In the genomic region with DNA sequence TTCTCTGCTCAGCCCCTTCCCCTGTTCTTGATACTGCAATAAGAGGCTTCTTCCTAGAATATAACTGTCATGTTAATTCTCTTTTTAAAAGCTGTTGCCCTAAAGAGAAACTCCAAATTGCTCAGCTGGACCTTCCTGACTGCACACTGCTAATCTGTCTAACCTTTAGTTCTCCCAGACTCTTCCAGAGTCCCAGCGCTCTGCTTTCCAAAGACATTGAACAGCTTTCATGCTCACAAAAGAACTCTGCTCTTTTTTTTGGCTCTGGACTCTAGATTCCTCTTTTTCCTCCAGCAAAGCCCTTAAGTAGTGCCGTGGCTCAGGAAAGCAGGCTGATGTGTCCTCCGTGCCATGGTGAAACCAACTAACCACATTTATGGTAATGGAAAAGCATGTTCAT, we compare ENCODE assay signal across 22 cellular contexts.
"Had no signal": no experiment of that assay in that cellular context is flagged by ENCODE, and none has a peak within 500 bp of the region (broad histone marks: within the 10 kb centered on the region; RNA-seq: fewer than 3 reads in every experiment).

No MANE protein-coding gene starts in this region.

- H3K4me1 ChIP-seq: foreskin keratinocyte, left lung had no signal

- H3K4me1 Mint-ChIP-seq: activated CD4-positive, alpha-beta memory T cell treated with anti-CD3 and anti-CD28 coated beads, Interleukin-2, amount 10 ng/mL, durations not matched to agents 7 days and 5 days; activated CD4-positive, alpha-beta T cell treated with anti-CD3 and anti-CD28 coated beads, Interleukin-2, amount 10 ng/mL, durations not matched to agents 24 days and 14 days; activated naive CD8-positive, alpha-beta T cell treated with anti-CD3 and anti-CD28 coated beads, Interleukin-2, amount 10 ng/mL, durations not matched to agents 7 days and 5 days; T-cell had no signal

- H3K27ac ChIP-seq: epithelial cell of prostate, foreskin keratinocyte, left lung, VCaP had no signal

- H3K9me3 Mint-ChIP-seq: activated CD4-positive, alpha-beta memory T cell treated with anti-CD3 and anti-CD28 coated beads, Interleukin-2, amount 10 ng/mL, durations not matched to agents 7 days and 5 days; activated CD4-positive, alpha-beta T cell treated with anti-CD3 and anti-CD28 coated beads, Interleukin-2, amount 10 ng/mL, durations not matched to agents 24 days and 14 days; activated naive CD4-positive, alpha-beta T cell treated with anti-CD3 and anti-CD28 coated beads for 36 hours; activated naive CD8-positive, alpha-beta T cell treated with anti-CD3 and anti-CD28 coated beads, Interleukin-2, amount 10 ng/mL, durations not matched to agents 7 days and 5 days; stimulated activated naive CD8-positive, alpha-beta T cell treated with anti-CD3 and anti-CD28 coated beads, Interleukin-15, Interleukin-2, amounts not matched to agents 100 ng/mL and 50 ng/mL, for 24 hours; T-helper 2 cell treated with Interferon-gamma antibody and Interleukin-4, amounts not matched to agents 5 μg/mL and 100 μg/mL, for 36 hours had no signal

- H3K4me3 Mint-ChIP-seq: activated CD4-positive, alpha-beta memory T cell treated with anti-CD3 and anti-CD28 coated beads, Interleukin-2, amount 10 ng/mL, durations not matched to agents 7 days and 5 days; activated CD4-positive, alpha-beta T cell treated with anti-CD3 and anti-CD28 coated beads, Interleukin-2, amount 10 ng/mL, durations not matched to agents 24 days and 14 days; activated naive CD4-positive, alpha-beta T cell treated with anti-CD3 and anti-CD28 coated beads for 36 hours; activated naive CD8-positive, alpha-beta T cell treated with anti-CD3 and anti-CD28 coated beads, Interleukin-2, amount 10 ng/mL, durations not matched to agents 7 days and 5 days; activated T-cell treated with anti-CD3 and anti-CD28 coated beads, Interleukin-2, amount 50 U/mL, for 72 hours; stimulated activated naive CD8-positive, alpha-beta T cell treated with anti-CD3 and anti-CD28 coated beads, Interleukin-15, Interleukin-2, amounts not matched to agents 100 ng/mL and 50 ng/mL, for 24 hours; T-cell; T-helper 2 cell treated with Interferon-gamma antibody and Interleukin-4, amounts not matched to agents 5 μg/mL and 100 μg/mL, for 36 hours had no signal

- DNase-seq: activated CD4-positive, alpha-beta memory T cell treated with anti-CD3 and anti-CD28 coated beads, Interleukin-2, amount 10 ng/mL, durations not matched to agents 7 days and 5 days; activated CD4-positive, alpha-beta T cell treated with anti-CD3 and anti-CD28 coated beads, Interleukin-2, amount 10 ng/mL, durations not matched to agents 24 days and 14 days; activated effector memory CD4-positive, alpha-beta T cell treated with Interleukin-2 at 50 U/mL for 16 hours; activated naive CD4-positive, alpha-beta T cell treated with anti-CD3 and anti-CD28 coated beads for 36 hours; activated naive CD8-positive, alpha-beta T cell treated with anti-CD3 and anti-CD28 coated beads, Interleukin-2, amount 10 ng/mL, durations not matched to agents 7 days and 5 days; activated T-cell treated with anti-CD3 and anti-CD28 coated beads, Interleukin-2, amount 50 U/mL, for 72 hours; amygdala; cortex of kidney; foreskin keratinocyte; hippocampal formation; kidney glomerular epithelial cell; left lung; retina; stimulated activated CD4-positive, alpha-beta T cell treated with anti-CD3 and anti-CD28 coated beads, Interleukin-1b, Interleukin-23, amount 100 ng/mL, for 48 hours; substantia nigra; T-cell had no signal

- H3K27me3 ChIP-seq: left lung, tibial nerve had no signal

- H3K27me3 Mint-ChIP-seq: activated CD4-positive, alpha-beta memory T cell treated with anti-CD3 and anti-CD28 coated beads, Interleukin-2, amount 10 ng/mL, durations not matched to agents 7 days and 5 days; activated CD4-positive, alpha-beta T cell treated with anti-CD3 and anti-CD28 coated beads, Interleukin-2, amount 10 ng/mL, durations not matched to agents 24 days and 14 days; activated naive CD8-positive, alpha-beta T cell treated with anti-CD3 and anti-CD28 coated beads, Interleukin-2, amount 10 ng/mL, durations not matched to agents 7 days and 5 days; T-cell had no signal

- H3K27ac Mint-ChIP-seq: activated CD4-positive, alpha-beta memory T cell treated with anti-CD3 and anti-CD28 coated beads, Interleukin-2, amount 10 ng/mL, durations not matched to agents 7 days and 5 days; activated CD4-positive, alpha-beta T cell treated with anti-CD3 and anti-CD28 coated beads, Interleukin-2, amount 10 ng/mL, durations not matched to agents 24 days and 14 days; activated naive CD4-positive, alpha-beta T cell treated with anti-CD3 and anti-CD28 coated beads for 36 hours; activated naive CD8-positive, alpha-beta T cell treated with anti-CD3 and anti-CD28 coated beads, Interleukin-2, amount 10 ng/mL, durations not matched to agents 7 days and 5 days; activated T-cell treated with anti-CD3 and anti-CD28 coated beads, Interleukin-2, amount 50 U/mL, for 72 hours; stimulated activated naive CD8-positive, alpha-beta T cell treated with anti-CD3 and anti-CD28 coated beads, Interleukin-15, Interleukin-2, amounts not matched to agents 100 ng/mL and 50 ng/mL, for 24 hours; T-cell; T-helper 2 cell treated with Interferon-gamma antibody and Interleukin-4, amounts not matched to agents 5 μg/mL and 100 μg/mL, for 36 hours had no signal

- ATAC-seq: activated CD4-positive, CD25-positive, alpha-beta regulatory T cell treated with anti-CD3 and anti-CD28 coated beads, Interleukin-2, amount 50 U/mL, for 24 hours; activated T-cell treated with anti-CD3 and anti-CD28 coated beads, Interleukin-2, amount 50 U/mL, for 72 hours; foreskin keratinocyte; left lung; T-cell had no signal

- H3K36me3 ChIP-seq: left lung, tibial nerve had no signal

- H3K4me3 ChIP-seq: left lung, tibial nerve had no signal

- H3K9me3 ChIP-seq: tibial nerve had no signal

- H3K36me3 Mint-ChIP-seq: activated naive CD8-positive, alpha-beta T cell treated with anti-CD3 and anti-CD28 coated beads, Interleukin-2, amount 10 ng/mL, durations not matched to agents 7 days and 5 days; T-cell had no signal
